ENCODE assay signal across 29 cellular contexts in genomic region chr16:60295451-60295850, GRCh38.
"Had no signal": no experiment of that assay in that cellular context is flagged by ENCODE, and none has a peak within 500 bp of the region (broad histone marks: within the 10 kb centered on the region; RNA-seq: fewer than 3 reads in every experiment).

No MANE protein-coding gene starts in this region.

- H3K4me3 ChIP-seq: ascending aorta, breast epithelium, coronary artery, dorsolateral prefrontal cortex, esophagus squamous epithelium had no signal

- H3K27me3 ChIP-seq: ascending aorta, breast epithelium, dorsolateral prefrontal cortex, esophagus squamous epithelium had no signal

- H3K9me3 Mint-ChIP-seq: activated CD8-positive, alpha-beta T cell treated with anti-CD3 and anti-CD28 coated beads for 36 hours; dendritic cell treated with granulocyte-macrophage colony-stimulating factor and Interleukin-4, amounts not matched to agents 40 ng/mL and 50 ng/mL, for 4 days had no signal

- H3K27ac ChIP-seq: ascending aorta, breast epithelium, coronary artery, dorsolateral prefrontal cortex, esophagus squamous epithelium, WERI-Rb-1 had no signal

- H3K9me3 ChIP-seq: ascending aorta, breast epithelium, esophagus squamous epithelium had no signal

- DNase-seq: activated B cell treated with CpG ODN at 0.5 μM for 24 hours; activated CD4-positive, alpha-beta T cell treated with anti-CD3 and anti-CD28 coated beads for 48 hours; activated CD4-positive, alpha-beta T cell treated with anti-CD3 and anti-CD28 coated beads, Interleukin-2, amount 50 U/mL, for 1 hour; activated CD4-positive, alpha-beta T cell treated with anti-CD3 and anti-CD28 coated beads, Interleukin-2, amount 50 U/mL, for 48 hours; activated CD8-positive, alpha-beta memory T cell treated with anti-CD3 and anti-CD28 coated beads for 24 hours; activated CD8-positive, alpha-beta T cell treated with anti-CD3 and anti-CD28 coated beads for 36 hours; activated effector memory CD4-positive, alpha-beta T cell treated with Interleukin-2 at 50 U/mL for 16 hours; activated naive CD4-positive, alpha-beta T cell treated with anti-CD3 and anti-CD28 coated beads for 36 hours; activated naive CD8-positive, alpha-beta T cell treated with anti-CD3 and anti-CD28 coated beads, Interleukin-2, amount 10 ng/mL, durations not matched to agents 7 days and 5 days; activated T-cell treated with anti-CD3 and anti-CD28 coated beads, Interleukin-2, amount 50 U/mL, for 4 hours; dorsolateral prefrontal cortex; effector memory CD4-positive, alpha-beta T cell; endodermal cell; esophagus squamous epithelium; head of caudate nucleus; T-helper 1 cell; T-helper 17 cell; T1000; WERI-Rb-1 had no signal

- ATAC-seq: activated CD4-positive, CD25-positive, alpha-beta regulatory T cell treated with anti-CD3 and anti-CD28 coated beads, Interleukin-2, amount 50 U/mL, for 24 hours; activated CD8-positive, alpha-beta T cell treated with anti-CD3 and anti-CD28 coated beads for 36 hours; activated T-cell treated with anti-CD3 and anti-CD28 coated beads, Interleukin-2, amount 50 U/mL, for 4 hours; activated T-helper 17 cell treated with anti-CD3 and anti-CD28 coated beads, Interleukin-2, amount 50 U/mL, for 72 hours; T-helper 17 cell had no signal

- FAIRE-seq: frontal cortex had no signal

- H3K36me3 Mint-ChIP-seq: activated naive CD4-positive, alpha-beta T cell treated with anti-CD3 and anti-CD28 coated beads, Interleukin-2, amount 50 U/mL, for 24 hours; activated naive CD8-positive, alpha-beta T cell treated with anti-CD3 and anti-CD28 coated beads, Interleukin-2, amount 10 ng/mL, durations not matched to agents 7 days and 5 days; brain had no signal

- H3K27ac Mint-ChIP-seq: activated B cell treated with CpG ODN at 0.5 μM for 24 hours; activated CD8-positive, alpha-beta T cell treated with anti-CD3 and anti-CD28 coated beads for 36 hours; activated naive CD4-positive, alpha-beta T cell treated with anti-CD3 and anti-CD28 coated beads for 36 hours; activated naive CD4-positive, alpha-beta T cell treated with anti-CD3 and anti-CD28 coated beads, Interleukin-2, amount 50 U/mL, for 24 hours; activated naive CD8-positive, alpha-beta T cell treated with anti-CD3 and anti-CD28 coated beads, Interleukin-2, amount 10 ng/mL, durations not matched to agents 7 days and 5 days; activated T-helper 17 cell treated with anti-CD3 and anti-CD28 coated beads, Interleukin-2, amount 50 U/mL, for 72 hours; brain; dendritic cell treated with granulocyte-macrophage colony-stimulating factor and Interleukin-4, amounts not matched to agents 40 ng/mL and 50 ng/mL, for 4 days; endodermal cell; T-helper 17 cell; T-helper 2 cell treated with Interferon-gamma antibody and Interleukin-4, amounts not matched to agents 5 μg/mL and 100 μg/mL, for 36 hours had no signal

- H3K36me3 ChIP-seq: ascending aorta, breast epithelium, esophagus squamous epithelium, WERI-Rb-1 had no signal

- H3K4me1 ChIP-seq: ascending aorta, breast epithelium, esophagus squamous epithelium had no signal
